8 cellular contexts compared by ENCODE assay signal in genomic region chr7:87875151-87876039, GRCh38. TPM values are rescaled to one million over a fixed set of nuclear protein-coding genes. Genes with fewer than 3 reads are reported as not detected.
DNase-seq lines count a peak whose midpoint lies in the region; ATAC-seq and TF ChIP-seq lines count a peak whose summit lies in the region.

No MANE protein-coding gene starts in this region.

- H3K27ac ChIP-seq in CD4-positive, alpha-beta memory T cell (ENCODE audit: low read depth, low read length): peak overlapping the region; percentile 91
- H3K27ac ChIP-seq in ectodermal cell (ENCODE audit: insufficient read depth, low read depth, low read length, poor library complexity, severe bottlenecking): peak overlapping the region; percentile 86

- H3K27me3 Mint-ChIP-seq in CD4-positive, alpha-beta memory T cell: no peaks in the 10 kb centered on the region

- peak overlapping the region; percentile 88 to 97 (median 95) for H3K4me3 Mint-ChIP-seq in CD4-positive, alpha-beta memory T cell

- TF ChIP-seq CTCF in mucosa of descending colon (IDR thresholded peaks at IDR 0.05): no peak

- peaks cover 0 to 14% (median 4%) of the 10 kb centered on the region in 8 donors for H3K9me3 Mint-ChIP-seq in CD4-positive, alpha-beta memory T cell

- peak in 4 of 5 donors; percentile 18 to 39 (median 20) for DNase-seq in CD4-positive, alpha-beta memory T cell
- DNase-seq in RKO (ENCODE audit: low spot score): peak; percentile 26
- peak in 2 of 3 donors; percentile 46 to 77 for DNase-seq in mucosa of descending colon
- DNase-seq in NCI-H524 treated with DMSO at 0.1 percent for 48 hours (lab: John Stamatoyannopoulos, UW): no peak
- no peak for DNase-seq in stimulated activated CD4-positive, alpha-beta T cell treated with anti-CD3 and anti-CD28 coated beads, Interleukin-12 subunit alpha, Interleukin-12 subunit beta, amount 100 ng/mL, for 4 hours

- H3K4me3 ChIP-seq in CD4-positive, alpha-beta memory T cell (ENCODE audit: low read length in 2 of 2): peak overlapping the region; percentile 58 to 79
- peak overlapping the region; percentile 70 for H3K4me3 ChIP-seq in ectodermal cell (ENCODE audit: insufficient read depth, low read depth, low read length)
- peak overlapping the region; percentile 84 for H3K4me3 ChIP-seq in mucosa of descending colon

- intact Hi-C loops in CD4-positive, alpha-beta memory T cell (cut with micrococcal nuclease): loop anchor here (1.0 to 5.0 kb wide), 8 partner anchors 23 to 723 kb away; partner anchors contain the start of genes ADAM22, CROT, DMTF1 and RUNDC3B
- intact Hi-C loops in mucosa of descending colon (cut with DNase I, micrococcal nuclease): no loop called here

- H3K4me1 ChIP-seq in CD4-positive, alpha-beta memory T cell (ENCODE audit: insufficient read depth, low read length): peaks cover 43% of the 10 kb centered on the region
- H3K4me1 ChIP-seq in ectodermal cell (ENCODE audit: control insufficient read depth, insufficient read depth, low read length): peaks cover 12% of the 10 kb centered on the region
- peaks cover 19% of the 10 kb centered on the region for H3K4me1 ChIP-seq in mucosa of descending colon (ENCODE audit: low read depth)

- peak overlapping the region; percentile 71 to 90 (median 85) for H3K27ac Mint-ChIP-seq in CD4-positive, alpha-beta memory T cell

- peaks cover 29 to 39% of the 10 kb centered on the region in 2 donors for H3K36me3 Mint-ChIP-seq in CD4-positive, alpha-beta memory T cell

- WGBS in ectodermal cell, 2 experiments: 6 to 7% methylated on average over 35 of the region's 35 CpGs

- no peaks in the 10 kb centered on the region for H3K9me3 ChIP-seq in CD4-positive, alpha-beta memory T cell (ENCODE audit: control insufficient read depth in 1 of 2, low read length in 2 of 2)
- H3K9me3 ChIP-seq in ectodermal cell (ENCODE audit: control insufficient read depth, low read length): peaks cover 2% of the 10 kb centered on the region
- H3K9me3 ChIP-seq in mucosa of descending colon: peaks cover 11% of the 10 kb centered on the region

- ATAC-seq in GM18909 (IDR thresholded peaks at IDR 0.05; ENCODE audit: poor library complexity, unreplicated experiment) (peak; percentile 24), HG03097 (IDR thresholded peaks at IDR 0.05; ENCODE audit: low FRiP score, unreplicated experiment) (peak; percentile 22), mucosa of descending colon (peak; percentile 23)

- H3K4me1 Mint-ChIP-seq in CD4-positive, alpha-beta memory T cell: peaks cover 34 to 53% (median 41%) of the 10 kb centered on the region in 4 donors

- POLR2A ChIA-PET in CD4-positive, alpha-beta memory T cell (lab: Charles Lee; ENCODE audit: partially characterized antibody): interaction anchor here (0.5 to 3.2 kb wide), 10 partner anchors 11 to 723 kb away, joined by 3 to 22 read pairs (median 4); partner anchors contain the start of genes ADAM22, CROT, DMTF1 and SRI

- H3K27me3 ChIP-seq in CD4-positive, alpha-beta memory T cell (ENCODE audit: insufficient read depth, low read length): no peaks in the 10 kb centered on the region
- H3K27me3 ChIP-seq in ectodermal cell (ENCODE audit: control insufficient read depth, insufficient read depth, low read length, poor library complexity, severe bottlenecking): no peaks in the 10 kb centered on the region

- H3K36me3 ChIP-seq in CD4-positive, alpha-beta memory T cell (ENCODE audit: insufficient read depth, low read length): no peaks in the 10 kb centered on the region
- H3K36me3 ChIP-seq in ectodermal cell (ENCODE audit: control insufficient read depth, insufficient read depth, low read length) (peaks cover 15% of the 10 kb centered on the region), mucosa of descending colon (ENCODE audit: low read depth) (no peaks in the 10 kb centered on the region)

- CTCF ChIA-PET in CD4-positive, alpha-beta memory T cell (lab: Charles Lee; ENCODE audit: partially characterized antibody): interaction anchor here (1.1 to 1.5 kb wide), 4 partner anchors 11 to 78 kb away, joined by 4 to 10 read pairs (median 6); partner anchors contain the start of gene ADAM22

RNA-seq across cellular contexts. Expression of gene SLC25A40, which starts 0.8 kb away (rescaled TPM):
- 10 to 100 TPM; 28.9 to 29.8 TPM for total RNA-seq in CD4-positive, alpha-beta memory T cell
- polyA plus RNA-seq in CD4-positive, alpha-beta memory T cell: 10 to 100 TPM; 14.6 to 14.7 TPM
- polyA plus RNA-seq in ectodermal cell (2013, experiment 1 of 4): 22.9 TPM
- 18.9 TPM for polyA plus RNA-seq in ectodermal cell (2013, experiment 2 of 4)
- polyA plus RNA-seq in ectodermal cell (2013, experiment 3 of 4): 17.6 TPM
- polyA plus RNA-seq in ectodermal cell (2013, experiment 4 of 4): 20.8 TPM
- 10 to 100 TPM; 21.6 to 31.1 (median 29.0) TPM for total RNA-seq in mucosa of descending colon

RNA-seq across cellular contexts. Expression of gene DBF4, which starts 0.9 kb away (rescaled TPM):
- 10 to 100 TPM; 25.3 to 29.0 TPM for total RNA-seq in CD4-positive, alpha-beta memory T cell
- polyA plus RNA-seq in CD4-positive, alpha-beta memory T cell: 10 to 100 TPM; 26.9 to 29.1 TPM
- 63.5 TPM for polyA plus RNA-seq in ectodermal cell (2013, experiment 1 of 4)
- polyA plus RNA-seq in ectodermal cell (2013, experiment 2 of 4): 60.9 TPM
- polyA plus RNA-seq in ectodermal cell (2013, experiment 3 of 4): 74.4 TPM
- polyA plus RNA-seq in ectodermal cell (2013, experiment 4 of 4): 79.4 TPM
- 10 to 100 TPM in 2 of 3 donors, 1 to 10 TPM in 1; 9.4 to 18.2 (median 13.4) TPM for total RNA-seq in mucosa of descending colon

RNA-seq across cellular contexts. Expression of gene ADAM22, which starts 58.7 kb away (rescaled TPM):
- total RNA-seq in CD4-positive, alpha-beta memory T cell: 1 to 10 TPM; 5.2 to 7.7 TPM
- 1 to 10 TPM in 1 of 2 donors, under 1 TPM in 1; 0.21 to 1.8 TPM for polyA plus RNA-seq in CD4-positive, alpha-beta memory T cell
- 5.7 TPM for polyA plus RNA-seq in ectodermal cell (2013, experiment 1 of 4)
- polyA plus RNA-seq in ectodermal cell (2013, experiment 2 of 4): 7.8 TPM
- polyA plus RNA-seq in ectodermal cell (2013, experiment 3 of 4): 6.1 TPM
- 6.5 TPM for polyA plus RNA-seq in ectodermal cell (2013, experiment 4 of 4)
- total RNA-seq in mucosa of descending colon: 1 to 10 TPM; 1.8 to 4.6 (median 3.7) TPM

Comparison
In these comparisons a context has a peak if more than half of its experiments do, and no peak if none do; other contexts are left out.
1. DNase-seq: peak in CD4-positive, alpha-beta memory T cell (4 of 5), RKO (single experiment) and mucosa of descending colon (2 of 3); none in NCI-H524 treated with DMSO at 0.1 percent for 48 hours (single experiment) and stimulated activated CD4-positive, alpha-beta T cell treated with anti-CD3 and anti-CD28 coated beads, Interleukin-12 subunit alpha, Interleukin-12 subunit beta, amount 100 ng/mL, for 4 hours (single experiment).
2. Peak in every context shown above with its lines, with median percentiles within 50 percentile points of each other: H3K4me3 ChIP-seq and ATAC-seq.